In genomic region chr7:92646966-92647625, GRCh38 we compare ENCODE assay signal across 11 cellular contexts. TPM values are rescaled to one million over a fixed set of nuclear protein-coding genes. Genes with fewer than 3 reads are reported as not detected.
DNase-seq lines count a peak whose midpoint lies in the region; ATAC-seq lines count a peak whose summit lies in the region.
"Had no signal": no experiment of that assay in that cellular context is flagged by ENCODE, and none has a peak within 500 bp of the region (broad histone marks: within the 10 kb centered on the region; RNA-seq: fewer than 3 reads in every experiment).

No MANE protein-coding gene starts in this region.

- ATAC-seq in GM18498 (IDR thresholded peaks at IDR 0.05; ENCODE audit: unreplicated experiment) (peak; percentile 31), GM21381 (IDR thresholded peaks at IDR 0.05; ENCODE audit: unreplicated experiment) (peak; percentile 35), HG03520 (IDR thresholded peaks at IDR 0.05; ENCODE audit: unreplicated experiment) (peak; percentile 29), sciatic nerve (no peak)

- H3K27ac ChIP-seq in epithelial cell of prostate = peak overlapping the region; percentile 90

- DNase-seq in epithelial cell of prostate (ENCODE audit: low read depth, low spot score) = no peak
- no peak for DNase-seq in sciatic nerve (ENCODE audit: low spot score)
- DNase-seq in stimulated activated CD4-positive, alpha-beta T cell treated with anti-CD3 and anti-CD28 coated beads, Interleukin-12 subunit alpha, Interleukin-12 subunit beta, amount 100 ng/mL, for 4 hours = no peak
- no peak for DNase-seq in stimulated activated CD4-positive, alpha-beta T cell treated with anti-CD3 and anti-CD28 coated beads, Interleukin-2, amount 100 ng/mL, for 24 hours
- no peak for DNase-seq in NCI-H82 treated with DMSO at 0.1 percent for 48 hours (lab: John Stamatoyannopoulos, UW; ENCODE audit: unreplicated experiment)
- DNase-seq: activated CD4-positive, alpha-beta T cell treated with anti-CD3 and anti-CD28 coated beads for 1 hour; mammary epithelial cell; NCI-H1417 treated with DMSO at 0.1 percent for 48 hours had no signal

- intact Hi-C loops in sciatic nerve (cut with DNase I) = no loop called here

RNA-seq across cellular contexts. Expression of gene FAM133B, which starts 56.9 kb away (rescaled TPM):
- 32.1 TPM for total RNA-seq in sciatic nerve
